Comparison of ENCODE assay signal across 18 cellular contexts in the genomic region with DNA sequence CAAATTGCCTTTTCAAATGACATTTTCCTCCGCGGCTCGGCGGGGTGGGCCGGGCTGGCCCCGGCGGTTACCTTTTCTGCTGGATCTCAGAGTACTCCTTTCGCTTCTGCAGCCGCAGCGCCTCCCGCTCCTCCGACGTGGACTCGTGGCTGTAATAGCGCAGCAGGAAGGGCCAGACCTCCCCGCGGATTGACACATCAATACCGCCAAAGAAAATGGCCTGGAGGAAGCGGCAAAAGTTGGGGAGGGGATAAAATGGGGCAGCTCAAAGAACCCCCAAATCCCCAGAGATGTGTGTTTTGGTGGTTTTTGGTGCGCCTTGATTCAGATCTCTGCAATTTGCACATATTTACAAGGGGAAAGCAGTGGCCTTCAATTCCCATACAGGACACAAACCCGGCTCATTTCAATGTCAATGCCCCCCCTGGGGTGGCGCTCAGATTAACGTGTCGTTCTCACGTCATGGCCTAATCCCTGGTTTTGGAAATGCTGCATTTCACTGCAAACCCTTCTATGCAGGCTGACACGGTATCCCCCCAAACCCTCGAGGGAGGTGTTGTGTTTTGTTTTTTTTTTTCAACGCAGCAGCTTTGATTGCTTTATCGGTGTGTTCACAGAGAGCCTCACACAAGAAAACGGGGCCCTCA.
DNase-seq lines count a peak whose midpoint lies in the region; ATAC-seq and TF ChIP-seq lines count a peak whose summit lies in the region.
"Had no signal": no experiment of that assay in that cellular context is flagged by ENCODE, and none has a peak within 500 bp of the region (broad histone marks: within the 10 kb centered on the region; RNA-seq: fewer than 3 reads in every experiment).

No MANE protein-coding gene starts in this region.

- peak overlapping the region; percentile 58 for H3K4me3 ChIP-seq in NT2/D1 (ENCODE audit: insufficient read length, low read depth)
- H3K4me3 ChIP-seq in hepatocyte, result no peak overlapping the region
- peak overlapping the region; percentile 40 for H3K4me3 ChIP-seq in neuron (ENCODE audit: low read length)
- H3K4me3 ChIP-seq: breast epithelium, GM23248 had no signal

- H2AFZ ChIP-seq in hepatocyte (no peak overlapping the region), neuron (ENCODE audit: low read depth, low read length) (no peak overlapping the region)
- H2AFZ ChIP-seq: GM23248 had no signal

- intact Hi-C loops in left colon (cut with DNase I, micrococcal nuclease), result no loop called here

- peaks cover 43% of the 10 kb centered on the region for H3K4me1 ChIP-seq in ES-I3 (ENCODE audit: insufficient read depth, low read length)
- H3K4me1 ChIP-seq in NT2/D1 (ENCODE audit: insufficient read depth, insufficient read length), result peaks cover 48% of the 10 kb centered on the region
- peaks cover 42% of the 10 kb centered on the region for H3K4me1 ChIP-seq in hepatocyte (ENCODE audit: insufficient read depth)
- peaks cover 48% of the 10 kb centered on the region for H3K4me1 ChIP-seq in neuron (ENCODE audit: insufficient read depth, low read length)

- H3K9ac ChIP-seq in ES-I3 (ENCODE audit: low read depth, low read length), result peak overlapping the region; percentile 21; the same call in 1 of the 2 replicates
- H3K9ac ChIP-seq in NT2/D1 (ENCODE audit: insufficient read length, low read depth), result peak overlapping the region; percentile 87
- H3K9ac ChIP-seq: GM23248 had no signal

- H3K4me2 ChIP-seq in hepatocyte, result peak overlapping the region; percentile 47

- no peaks in the 10 kb centered on the region; the same call in 1 of the 2 replicates for H3K36me3 ChIP-seq in ES-I3 (ENCODE audit: insufficient read depth, low read length)
- peaks cover 39% of the 10 kb centered on the region for H3K36me3 ChIP-seq in NT2/D1 (ENCODE audit: insufficient read depth, insufficient read length, low read length)
- no peaks in the 10 kb centered on the region for H3K36me3 ChIP-seq in hepatocyte (replicated peaks; ENCODE audit: insufficient read depth, low read depth)
- H3K36me3 ChIP-seq in neuron (ENCODE audit: insufficient read depth, low read length), result peaks cover 35% of the 10 kb centered on the region
- H3K36me3 ChIP-seq: breast epithelium had no signal

- no peaks in the 10 kb centered on the region for H3K9me2 ChIP-seq in hepatocyte (replicated peaks; ENCODE audit: insufficient read depth)

- ATAC-seq in left colon, result no peak
- ATAC-seq: stimulated activated naive B cell treated with anti-CD40 and anti-IgM and Interleukin-4, amounts not matched to agents 10 μg/mL and 1 μg/mL and 100 μg/mL, for 72 hours had no signal

- DNase-seq in NT2/D1 (ENCODE audit: low read depth, low spot score) (peak; percentile 95), hepatocyte (ENCODE audit: low spot score) (peak; percentile 19), NCI-H226 (no peak), SHP77 treated with DMSO at 0.1 percent for 48 hours (lab: John Stamatoyannopoulos, UW) (no peak), left colon (no peak)
- no peak for DNase-seq in stimulated activated CD4-positive, alpha-beta T cell treated with anti-CD3 and anti-CD28 coated beads, Interleukin-15, amount 100 ng/mL, for 24 hours
- DNase-seq: activated CD4-positive, alpha-beta memory T cell treated with anti-CD3 and anti-CD28 coated beads, Interleukin-2, amount 10 ng/mL, durations not matched to agents 7 days and 5 days; activated naive CD4-positive, alpha-beta T cell; EL; GM23248; NCI-H1105 treated with DMSO at 0.1 percent for 48 hours; NCI-H510A treated with DMSO at 0.1 percent for 48 hours; stimulated activated CD4-positive, alpha-beta T cell treated with anti-CD3 and anti-CD28 coated beads, Interleukin-4, amount 100 ng/mL, for 4 hours; stimulated activated naive B cell treated with anti-CD40 and anti-IgM and Interleukin-4, amounts not matched to agents 10 μg/mL and 1 μg/mL and 100 μg/mL, for 72 hours had no signal

- H3K79me2 ChIP-seq in hepatocyte, result peaks cover 20% of the 10 kb centered on the region

- no peaks in the 10 kb centered on the region for H4K20me1 ChIP-seq in hepatocyte (ENCODE audit: insufficient read depth, poor library complexity, severe bottlenecking)

- H3K27ac ChIP-seq in hepatocyte, result peak overlapping the region; percentile 95
- H3K27ac ChIP-seq: breast epithelium, epithelial cell of prostate, GM23248 had no signal

- TF ChIP-seq CTCF in hepatocyte (IDR thresholded peaks at IDR 0.05; ENCODE audit: poor library complexity), result no peak

- WGBS in hepatocyte (ENCODE audit: low lambda C conversion rate, missing lambda C conversion rate), result 67% methylated on average over 30 of the region's 30 CpGs

- H3K9me3 ChIP-seq in ES-I3 (ENCODE audit: control insufficient read depth, insufficient read depth, low read length) (no peaks in the 10 kb centered on the region), NT2/D1 (ENCODE audit: insufficient read depth, low read length) (no peaks in the 10 kb centered on the region), hepatocyte (ENCODE audit: low read depth) (no peaks in the 10 kb centered on the region), neuron (ENCODE audit: low read length) (no peaks in the 10 kb centered on the region)
- H3K9me3 ChIP-seq: breast epithelium had no signal

- H3K27me3 ChIP-seq in NT2/D1 (ENCODE audit: insufficient read depth, insufficient read length) (no peaks in the 10 kb centered on the region), hepatocyte (no peaks in the 10 kb centered on the region), neuron (ENCODE audit: insufficient read depth, low read length) (no peaks in the 10 kb centered on the region)
- H3K27me3 ChIP-seq: breast epithelium had no signal

Comparison
In these comparisons a context has a peak if more than half of its experiments do, and no peak if none do; other contexts are left out.
1. DNase-seq: peak in NT2/D1 (single experiment) and hepatocyte (single experiment); none in NCI-H226 (single experiment), SHP77 treated with DMSO at 0.1 percent for 48 hours (single experiment), stimulated activated CD4-positive, alpha-beta T cell treated with anti-CD3 and anti-CD28 coated beads, Interleukin-15, amount 100 ng/mL, for 24 hours (single experiment) and left colon (0 of 2).